Comparison of ENCODE assay signal across 13 cellular contexts in genomic region chr6:139853302-139853992, GRCh38.
DNase-seq lines count a peak whose midpoint lies in the region; ATAC-seq, FAIRE-seq and TF ChIP-seq lines count a peak whose summit lies in the region.
"Had no signal": no experiment of that assay in that cellular context is flagged by ENCODE, and none has a peak within 500 bp of the region (broad histone marks: within the 10 kb centered on the region; RNA-seq: fewer than 3 reads in every experiment).

No MANE protein-coding gene starts in this region.

- TF ChIP-seq CTCF in HEK293 (tag by site-specific recombination; IDR thresholded peaks at IDR 0.05) (no peak), mesothelial cell of epicardium (IDR thresholded peaks at IDR 0.05; ENCODE audit: unreplicated experiment) (no peak), breast epithelium (IDR thresholded peaks at IDR 0.05) (no peak)

- H3K27ac ChIP-seq in HEK293 (ENCODE audit: extremely low read depth, low read depth, low read length) (no peak overlapping the region), breast epithelium (no peak overlapping the region)
- H3K27ac ChIP-seq: SJCRH30, vagina, WERI-Rb-1 had no signal

- in situ Hi-C loops in ACHN (cut with HindIII; ENCODE audit: low pct_ligation_motif_present, low pct_unique_long_range_greater_than_20kb, low sequenced_read_pairs), result no loop called here

- H3K36me3 Mint-ChIP-seq in mesothelial cell of epicardium, result peaks cover 9% of the 10 kb centered on the region

- peak; percentile 89 for DNase-seq in ACHN
- no peak for DNase-seq in mesothelial cell of epicardium (ENCODE audit: low spot score in 2 of 2, unreplicated experiment in 2 of 2)
- no peak for DNase-seq in breast epithelium (ENCODE audit: low spot score in 2 of 2)
- no peak for DNase-seq in midbrain (lab: John Stamatoyannopoulos, UW)
- DNase-seq: NCI-H1048, NCI-H526 treated with DMSO at 0.1 percent for 48 hours, SJCRH30, WERI-Rb-1 had no signal

- FAIRE-seq in colon (lab: Jason Lieb, UNC), result peak; percentile 64

- POLR2A ChIA-PET in HEK293 (lab: Yijun Ruan, JAX), result interaction anchor here (0.6 to 2.0 kb wide), 2 partner anchors 140 to 480 kb away, joined by 3 to 9 read pairs; partner anchors contain the start of gene CITED2

- CTCF ChIA-PET in HEK293 (lab: Yijun Ruan, JAX), result interaction anchor here (0.6 to 0.9 kb wide), 5 partner anchors 11 to 484 kb away, joined by 3 read pairs; no protein-coding TSS in a partner anchor

- no peaks in the 10 kb centered on the region for H3K27me3 ChIP-seq in breast epithelium
- H3K27me3 ChIP-seq: SJCRH30, vagina had no signal

- peak overlapping the region; percentile 41 for H3K27ac Mint-ChIP-seq in mesothelial cell of epicardium

- no peak for TF ChIP-seq POLR2A in breast epithelium (IDR thresholded peaks at IDR 0.05)

- H3K9me3 ChIP-seq in HEK293 (ENCODE audit: control insufficient read depth, insufficient read depth, low read depth, low read length), result no peaks in the 10 kb centered on the region
- peaks cover 0 to 12% of the 10 kb centered on the region in 2 donors for H3K9me3 ChIP-seq in breast epithelium
- H3K9me3 ChIP-seq: SJCRH30, vagina had no signal

- no peak for ATAC-seq in GM18502 (IDR thresholded peaks at IDR 0.05; ENCODE audit: poor library complexity, unreplicated experiment)
- ATAC-seq in GM19452 (IDR thresholded peaks at IDR 0.05; ENCODE audit: unreplicated experiment), result no peak

- H3K4me1 Mint-ChIP-seq in mesothelial cell of epicardium, result peaks cover 54% of the 10 kb centered on the region

- H3K4me3 ChIP-seq in HEK293 (ENCODE audit: low read depth, low read length) (no peak overlapping the region), breast epithelium (no peak overlapping the region)
- H3K4me3 ChIP-seq: SJCRH30, vagina had no signal

- peaks cover 14% of the 10 kb centered on the region for H3K9me3 Mint-ChIP-seq in mesothelial cell of epicardium

- H3K4me3 Mint-ChIP-seq in mesothelial cell of epicardium, result no peak overlapping the region

- intact Hi-C loops in breast epithelium (cut with DNase I; ENCODE audit: low total_unique reads), result no loop called here

- H3K36me3 ChIP-seq in HEK293 (ENCODE audit: control insufficient read depth in 2 of 2, insufficient read depth in 1 of 2, low read length in 2 of 2) (no peaks in the 10 kb centered on the region), breast epithelium (no peaks in the 10 kb centered on the region)
- H3K36me3 ChIP-seq: SJCRH30, vagina, WERI-Rb-1 had no signal

- H3K4me1 ChIP-seq in HEK293 (ENCODE audit: control insufficient read depth, insufficient read depth, low read length) (peaks cover 8% of the 10 kb centered on the region), breast epithelium (no peaks in the 10 kb centered on the region)
- H3K4me1 ChIP-seq: vagina had no signal

- H3K27me3 Mint-ChIP-seq in mesothelial cell of epicardium (ENCODE audit: low read depth), result no peaks in the 10 kb centered on the region

TF ChIP-seq in HEK293, 187 proteins besides CTCF, POLR2A, EP300 and RAD21:
- no peak for TF ChIP-seq ZNF112 (tag by site-specific recombination; IDR thresholded peaks at IDR 0.05)
- 0 out of 2 replicates have a peak, but pooled peaks have one; percentile 32 for TF ChIP-seq PRDM6 (tag by site-specific recombination; IDR thresholded peaks at IDR 0.05)
